17 cellular contexts compared by ENCODE assay signal in genomic region chr11:20966489-20966888, GRCh38.
"Had no signal": no experiment of that assay in that cellular context is flagged by ENCODE, and none has a peak within 500 bp of the region (broad histone marks: within the 10 kb centered on the region; RNA-seq: fewer than 3 reads in every experiment).

No MANE protein-coding gene starts in this region.

- H3K36me3 Mint-ChIP-seq: activated CD4-positive, alpha-beta memory T cell treated with anti-CD3 and anti-CD28 coated beads for 36 hours; activated naive CD4-positive, alpha-beta T cell treated with anti-CD3 and anti-CD28 coated beads, Interleukin-2, amount 50 U/mL, for 72 hours; brain; memory B cell had no signal

- H3K27me3 ChIP-seq: upper lobe of right lung had no signal

- H3K4me3 ChIP-seq: left ventricle myocardium inferior, upper lobe of right lung had no signal

- H3K27ac Mint-ChIP-seq: activated CD4-positive, alpha-beta memory T cell treated with anti-CD3 and anti-CD28 coated beads for 36 hours; activated naive CD4-positive, alpha-beta T cell treated with anti-CD3 and anti-CD28 coated beads, Interleukin-2, amount 50 U/mL, for 72 hours; brain; dendritic cell treated with granulocyte-macrophage colony-stimulating factor and Interleukin-4, amounts not matched to agents 40 ng/mL and 50 ng/mL, for 4 days; memory B cell; stimulated activated naive CD8-positive, alpha-beta T cell treated with anti-CD3 and anti-CD28 coated beads, Interleukin-15, Interleukin-2, amounts not matched to agents 100 ng/mL and 50 ng/mL, for 24 hours; T-helper 2 cell treated with Interferon-gamma antibody and Interleukin-4, amounts not matched to agents 5 μg/mL and 100 μg/mL, for 36 hours had no signal

- H3K27ac ChIP-seq: left ventricle myocardium inferior, parathyroid adenoma, upper lobe of right lung had no signal

- H3K4me1 Mint-ChIP-seq: brain, memory B cell, neural crest cell had no signal

- H3K79me2 ChIP-seq: parathyroid adenoma had no signal

- H3K36me3 ChIP-seq: left ventricle myocardium inferior, upper lobe of right lung had no signal

- H3K9ac ChIP-seq: parathyroid adenoma had no signal

- DNase-seq: activated CD4-positive, alpha-beta memory T cell treated with anti-CD3 and anti-CD28 coated beads for 36 hours; activated effector memory CD4-positive, alpha-beta T cell treated with anti-CD3 and anti-CD28 coated beads, Interleukin-2, amount 50 U/mL, for 16 hours; activated T-cell treated with anti-CD3 and anti-CD28 coated beads, Interleukin-2, amount 50 U/mL, for 4 hours; amniotic stem cell; cerebellar nuclear complex; left ventricle myocardium inferior; stimulated activated CD4-positive, alpha-beta T cell treated with anti-CD3 and anti-CD28 coated beads, Interleukin-4, amount 100 ng/mL, for 24 hours; upper lobe of right lung had no signal

- H3K4me1 ChIP-seq: left ventricle myocardium inferior, parathyroid adenoma, upper lobe of right lung had no signal

- ATAC-seq: activated naive CD4-positive, alpha-beta T cell treated with anti-CD3 and anti-CD28 coated beads, Interleukin-2, amount 50 U/mL, for 72 hours; activated T-cell treated with anti-CD3 and anti-CD28 coated beads, Interleukin-2, amount 50 U/mL, for 4 hours; esophagus mucosa; upper lobe of right lung had no signal

- H3K27me3 Mint-ChIP-seq: activated CD4-positive, alpha-beta memory T cell treated with anti-CD3 and anti-CD28 coated beads for 36 hours; brain; dendritic cell treated with granulocyte-macrophage colony-stimulating factor and Interleukin-4, amounts not matched to agents 40 ng/mL and 50 ng/mL, for 4 days; memory B cell; stimulated activated naive CD8-positive, alpha-beta T cell treated with anti-CD3 and anti-CD28 coated beads, Interleukin-15, Interleukin-2, amounts not matched to agents 100 ng/mL and 50 ng/mL, for 24 hours had no signal

- H3K4me3 Mint-ChIP-seq: activated CD4-positive, alpha-beta memory T cell treated with anti-CD3 and anti-CD28 coated beads for 36 hours; activated T-cell treated with anti-CD3 and anti-CD28 coated beads, Interleukin-2, amount 50 U/mL, for 4 hours; brain; dendritic cell treated with granulocyte-macrophage colony-stimulating factor and Interleukin-4, amounts not matched to agents 40 ng/mL and 50 ng/mL, for 4 days; memory B cell; neural crest cell; stimulated activated naive CD8-positive, alpha-beta T cell treated with anti-CD3 and anti-CD28 coated beads, Interleukin-15, Interleukin-2, amounts not matched to agents 100 ng/mL and 50 ng/mL, for 24 hours; T-helper 2 cell treated with Interferon-gamma antibody and Interleukin-4, amounts not matched to agents 5 μg/mL and 100 μg/mL, for 36 hours had no signal

- H3K9me3 Mint-ChIP-seq: activated T-cell treated with anti-CD3 and anti-CD28 coated beads, Interleukin-2, amount 50 U/mL, for 4 hours; brain; neural crest cell; stimulated activated naive CD8-positive, alpha-beta T cell treated with anti-CD3 and anti-CD28 coated beads, Interleukin-15, Interleukin-2, amounts not matched to agents 100 ng/mL and 50 ng/mL, for 24 hours had no signal
